ENCODE assay signal across 10 cellular contexts in the genomic region with DNA sequence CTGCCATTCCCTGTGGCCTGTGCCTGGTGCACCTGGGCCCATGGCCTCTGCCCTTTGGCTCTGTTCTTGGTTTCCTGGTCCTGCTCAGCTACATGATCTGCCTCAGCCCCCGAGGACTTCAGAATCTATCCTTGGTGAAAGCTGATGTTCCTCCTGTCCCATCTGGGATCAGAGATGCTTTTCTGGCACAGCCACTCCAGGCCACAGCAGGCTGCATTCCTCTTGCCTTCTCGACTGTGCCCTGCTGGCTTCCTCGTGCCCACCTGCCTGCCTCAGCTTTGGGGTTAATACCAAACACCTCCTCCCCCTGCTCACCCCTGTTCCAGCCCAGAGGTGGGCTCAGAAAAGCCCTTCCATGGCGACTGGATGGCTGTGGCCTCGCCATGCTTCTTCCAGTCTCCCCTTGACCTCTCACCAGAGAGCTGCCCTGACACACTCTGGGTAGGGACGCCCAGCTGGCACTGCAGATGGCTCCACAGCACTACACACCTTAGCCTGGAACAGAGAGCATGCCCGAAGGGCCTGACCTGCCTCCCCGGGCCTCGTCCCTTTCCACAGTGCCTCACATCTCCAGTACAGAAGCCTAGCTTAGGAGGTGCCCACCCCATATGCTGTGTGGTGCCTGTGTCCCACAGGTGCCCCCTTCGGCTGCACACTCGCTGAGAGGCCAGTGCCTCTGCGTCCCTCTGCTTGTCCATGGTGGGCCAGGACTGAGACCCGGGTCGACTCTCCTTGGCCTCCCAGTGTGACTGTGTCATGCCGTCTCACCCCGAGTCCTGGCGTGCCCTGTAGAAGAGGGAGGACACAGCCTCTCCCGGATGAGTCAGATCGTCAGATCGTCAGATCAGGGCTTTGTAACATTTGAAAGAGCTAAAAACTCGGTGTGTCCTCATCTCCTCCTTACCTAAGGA.
DNase-seq lines count a peak whose midpoint lies in the region; ATAC-seq and TF ChIP-seq lines count a peak whose summit lies in the region.
"Had no signal": no experiment of that assay in that cellular context is flagged by ENCODE, and none has a peak within 500 bp of the region (broad histone marks: within the 10 kb centered on the region; RNA-seq: fewer than 3 reads in every experiment).

No MANE protein-coding gene starts in this region.

- H3K27me3 Mint-ChIP-seq in activated naive CD4-positive, alpha-beta T cell treated with anti-CD3 and anti-CD28 coated beads, Interleukin-2, amount 50 U/mL, for 24 hours = no peaks in the 10 kb centered on the region
- H3K27me3 Mint-ChIP-seq in activated CD4-positive, alpha-beta memory T cell treated with anti-CD3 and anti-CD28 coated beads, Interleukin-2, amount 10 ng/mL, durations not matched to agents 7 days and 5 days = no peaks in the 10 kb centered on the region

- peaks cover 2 to 100% (median 82%) of the 10 kb centered on the region in 6 donors for H3K36me3 ChIP-seq in spleen

- peak overlapping the region; percentile 77 for H3K27ac Mint-ChIP-seq in activated naive CD4-positive, alpha-beta T cell treated with anti-CD3 and anti-CD28 coated beads, Interleukin-2, amount 50 U/mL, for 24 hours
- H3K27ac Mint-ChIP-seq in activated CD4-positive, alpha-beta memory T cell treated with anti-CD3 and anti-CD28 coated beads, Interleukin-2, amount 10 ng/mL, durations not matched to agents 7 days and 5 days = peak overlapping the region; percentile 14

- H3K36me3 Mint-ChIP-seq in activated naive CD4-positive, alpha-beta T cell treated with anti-CD3 and anti-CD28 coated beads, Interleukin-2, amount 50 U/mL, for 24 hours = peaks cover 12% of the 10 kb centered on the region
- H3K36me3 Mint-ChIP-seq in activated CD4-positive, alpha-beta memory T cell treated with anti-CD3 and anti-CD28 coated beads, Interleukin-2, amount 10 ng/mL, durations not matched to agents 7 days and 5 days (ENCODE audit: low read depth) = peaks cover 52% of the 10 kb centered on the region

- WGBS in spleen, 5 donors = 90 to 97% (median 93%) methylated on average over 13 to 21 of the region's 21 CpGs

- no peak for TF ChIP-seq POLR2A in spleen (IDR thresholded peaks at IDR 0.05)

- intact Hi-C loops in spleen (cut with DNase I; ENCODE audit: low total_unique reads) = no loop called here

- no peak overlapping the region for H3K4me3 Mint-ChIP-seq in activated naive CD4-positive, alpha-beta T cell treated with anti-CD3 and anti-CD28 coated beads, Interleukin-2, amount 50 U/mL, for 24 hours
- no peak overlapping the region for H3K4me3 Mint-ChIP-seq in activated CD4-positive, alpha-beta memory T cell treated with anti-CD3 and anti-CD28 coated beads, Interleukin-2, amount 10 ng/mL, durations not matched to agents 7 days and 5 days

- H3K27ac ChIP-seq in spleen = no peak overlapping the region

- ATAC-seq in esophagus mucosa = peak; percentile 72

- H3K9me3 Mint-ChIP-seq in activated naive CD4-positive, alpha-beta T cell treated with anti-CD3 and anti-CD28 coated beads, Interleukin-2, amount 50 U/mL, for 24 hours = no peaks in the 10 kb centered on the region
- no peaks in the 10 kb centered on the region for H3K9me3 Mint-ChIP-seq in activated CD4-positive, alpha-beta memory T cell treated with anti-CD3 and anti-CD28 coated beads, Interleukin-2, amount 10 ng/mL, durations not matched to agents 7 days and 5 days

- peaks cover 5% of the 10 kb centered on the region for H3K4me1 Mint-ChIP-seq in activated naive CD4-positive, alpha-beta T cell treated with anti-CD3 and anti-CD28 coated beads, Interleukin-2, amount 50 U/mL, for 24 hours
- H3K4me1 Mint-ChIP-seq in activated CD4-positive, alpha-beta memory T cell treated with anti-CD3 and anti-CD28 coated beads, Interleukin-2, amount 10 ng/mL, durations not matched to agents 7 days and 5 days = no peaks in the 10 kb centered on the region

- CTCF ChIA-PET in activated CD4-positive, alpha-beta memory T cell treated with anti-CD3 and anti-CD28 coated beads, Interleukin-2, amount 10 ng/mL, durations not matched to agents 7 days and 5 days (lab: Charles Lee) = no interaction called here

- H3K4me3 ChIP-seq in spleen = no peak overlapping the region

- DNase-seq in activated naive CD4-positive, alpha-beta T cell (lab: John Stamatoyannopoulos, UW) = no peak
- DNase-seq in activated CD4-positive, alpha-beta memory T cell treated with anti-CD3 and anti-CD28 coated beads, Interleukin-2, amount 10 ng/mL, durations not matched to agents 7 days and 5 days = no peak
- DNase-seq in spleen (peak; percentile 67), NCI-H1930 (lab: John Stamatoyannopoulos, UW) (no peak), NCI-H2196 treated with DMSO at 0.1 percent for 48 hours (lab: John Stamatoyannopoulos, UW; ENCODE audit: unreplicated experiment) (no peak)
- DNase-seq in stimulated activated CD4-positive, alpha-beta T cell treated with anti-CD3 and anti-CD28 coated beads, Interleukin-2, amount 100 ng/mL, for 48 hours = no peak
- DNase-seq: DMS53, NCI-H1105 treated with DMSO at 0.1 percent for 48 hours had no signal

- H3K4me1 ChIP-seq in spleen = peaks cover 0 to 25% (median 0%) of the 10 kb centered on the region in 6 donors

- no peak for TF ChIP-seq CTCF in spleen (IDR thresholded peaks at IDR 0.05 in 8 of 11, conservative IDR thresholded peaks at IDR 0.05 in 3 of 11)

- H3K9me3 ChIP-seq in spleen = no peaks in the 10 kb centered on the region

- no peaks in the 10 kb centered on the region for H3K27me3 ChIP-seq in spleen (replicated peaks in 1 of 7)

- POLR2A ChIA-PET in activated CD4-positive, alpha-beta memory T cell treated with anti-CD3 and anti-CD28 coated beads, Interleukin-2, amount 10 ng/mL, durations not matched to agents 7 days and 5 days (lab: Charles Lee) = interaction anchor here (0.6 kb wide), 1 partner anchor 264 kb away, joined by 3 read pairs; no protein-coding TSS in a partner anchor
